In genomic region chr17:19242926-19243325, GRCh38 we compare ENCODE assay signal across 23 cellular contexts. TPM values are rescaled to one million over a fixed set of nuclear protein-coding genes. Genes with fewer than 3 reads are reported as not detected.
DNase-seq lines count a peak whose midpoint lies in the region; ATAC-seq and TF ChIP-seq lines count a peak whose summit lies in the region.
"Had no signal": no experiment of that assay in that cellular context is flagged by ENCODE, and none has a peak within 500 bp of the region (broad histone marks: within the 10 kb centered on the region; RNA-seq: fewer than 3 reads in every experiment).

No MANE protein-coding gene starts in this region.

- no peak overlapping the region for H2AK5ac ChIP-seq in IMR-90 (ENCODE audit: low read depth, low read length)

- no peak overlapping the region for H4K91ac ChIP-seq in IMR-90 (ENCODE audit: insufficient read depth, low read depth, low read length)

- H3K27me3 ChIP-seq in IMR-90 (ENCODE audit: control insufficient read depth, insufficient read depth, low read length) (no peaks in the 10 kb centered on the region), esophagus squamous epithelium (no peaks in the 10 kb centered on the region), smooth muscle cell (ENCODE audit: low read depth) (no peaks in the 10 kb centered on the region), tibial artery (no peaks in the 10 kb centered on the region)
- H3K27me3 ChIP-seq: Peyer's patch, transverse colon had no signal

- H3K4me2 ChIP-seq in IMR-90 (ENCODE audit: low read depth, low read length), result no peak overlapping the region
- peak overlapping the region; percentile 25; the same call in 1 of the 2 replicates for H3K4me2 ChIP-seq in OCI-LY7 (ENCODE audit: low read length)
- no peak overlapping the region for H3K4me2 ChIP-seq in smooth muscle cell

- no peak overlapping the region for H3K56ac ChIP-seq in IMR-90 (ENCODE audit: extremely low read depth, insufficient read depth, low read length)

- H2BK5ac ChIP-seq in IMR-90 (ENCODE audit: low read depth, low read length, poor library complexity, severe bottlenecking), result no peak overlapping the region

- TF ChIP-seq POLR2A in IMR-90 (IDR thresholded peaks at IDR 0.05; ENCODE audit: low read depth, low read length), result no peak
- no peak for TF ChIP-seq POLR2A in esophagus squamous epithelium (IDR thresholded peaks at IDR 0.05)

- H3K79me2 ChIP-seq in OCI-LY7 (ENCODE audit: insufficient read depth, low read depth, low read length) (peaks cover 4% of the 10 kb centered on the region; the same call in 1 of the 2 replicates), smooth muscle cell (ENCODE audit: low read depth) (peaks cover 93% of the 10 kb centered on the region)

- TF ChIP-seq CTCF in IMR-90 (conservative IDR thresholded peaks at IDR 0.05; ENCODE audit: low read depth, low read length) (no peak), OCI-LY7 (conservative IDR thresholded peaks at IDR 0.05; ENCODE audit: low read length) (no peak), esophagus squamous epithelium (IDR thresholded peaks at IDR 0.05) (no peak), smooth muscle cell (IDR thresholded peaks at IDR 0.05; ENCODE audit: borderline replicate concordance, insufficient read depth, poor library complexity, severe bottlenecking) (no peak), tibial artery (IDR thresholded peaks at IDR 0.05) (no peak)

- peaks cover 8% of the 10 kb centered on the region for H3F3A ChIP-seq in smooth muscle cell (ENCODE audit: low read depth)

- H3K9me1 ChIP-seq in IMR-90 (ENCODE audit: insufficient read depth, low read length), result peaks cover 29% of the 10 kb centered on the region

- H3K4ac ChIP-seq in IMR-90 (ENCODE audit: low read depth, low read length), result no peak overlapping the region

- H3K9ac ChIP-seq in IMR-90 (ENCODE audit: low read depth, low read length) (no peak overlapping the region), smooth muscle cell (ENCODE audit: low read depth) (no peak overlapping the region)

- H2AK9ac ChIP-seq in IMR-90 (replicated peaks; ENCODE audit: low read depth, low read length, poor library complexity), result no peak overlapping the region

- H3K36me3 ChIP-seq in IMR-90 (ENCODE audit: control insufficient read depth, insufficient read depth, low read length) (peaks cover 3% of the 10 kb centered on the region), OCI-LY7 (ENCODE audit: insufficient read depth, low read length) (no peaks in the 10 kb centered on the region), esophagus squamous epithelium (peaks cover 0 to 12% (median 0%) of the 10 kb centered on the region in 3 donors), smooth muscle cell (ENCODE audit: low read depth) (no peaks in the 10 kb centered on the region), tibial artery (no peaks in the 10 kb centered on the region)
- H3K36me3 ChIP-seq: Peyer's patch, transverse colon had no signal

- no peak overlapping the region for H3K14ac ChIP-seq in IMR-90 (replicated peaks; ENCODE audit: low read depth, low read length)

- no peak overlapping the region for H3K4me3 Mint-ChIP-seq in activated T-helper 17 cell treated with anti-CD3 and anti-CD28 coated beads, Interleukin-2, amount 50 U/mL, for 72 hours
- H3K4me3 Mint-ChIP-seq: activated naive CD4-positive, alpha-beta T cell treated with anti-CD3 and anti-CD28 coated beads, Interleukin-2, amount 10 ng/mL, durations not matched to agents 7 days and 5 days had no signal

- no peak overlapping the region for H2BK120ac ChIP-seq in IMR-90 (ENCODE audit: low read depth, low read length)

- no peaks in the 10 kb centered on the region for H3K36me3 Mint-ChIP-seq in activated T-helper 17 cell treated with anti-CD3 and anti-CD28 coated beads, Interleukin-2, amount 50 U/mL, for 72 hours (ENCODE audit: low read depth)
- H3K36me3 Mint-ChIP-seq: activated naive CD4-positive, alpha-beta T cell treated with anti-CD3 and anti-CD28 coated beads, Interleukin-2, amount 10 ng/mL, durations not matched to agents 7 days and 5 days; naive B cell had no signal

- H4K20me1 ChIP-seq in IMR-90 (ENCODE audit: insufficient read depth, low read length), result peaks cover 67% of the 10 kb centered on the region
- H4K20me1 ChIP-seq in OCI-LY7 (ENCODE audit: insufficient read depth, low read length), result 0 out of 2 replicates have a peak, but pooled peaks cover 2% of the 10 kb centered on the region
- peaks cover 93% of the 10 kb centered on the region for H4K20me1 ChIP-seq in smooth muscle cell (ENCODE audit: low read depth)

- no peak overlapping the region for H2BK20ac ChIP-seq in IMR-90 (ENCODE audit: low read depth, low read length)

- POLR2A ChIA-PET in IMR-90 (lab: Charles Lee; ENCODE audit: unreplicated experiment), result no interaction called here
- POLR2A ChIA-PET in OCI-LY7 (lab: Charles Lee), result interaction anchor here (0.6 to 0.7 kb wide), 5 partner anchors 64 to 385 kb away, joined by 3 to 4 read pairs (median 3); partner anchors contain the start of genes MAPK7 and PRPSAP2

- BruUV-seq in IMR-90 (replicated peaks; lab: Mats Ljungman, UMichigan), result no TSS peak
- no TSS peak for BruUV-seq in OCI-LY7 (replicated peaks; lab: Mats Ljungman, UMichigan)

- H3K4me1 ChIP-seq in IMR-90 (ENCODE audit: control insufficient read depth, insufficient read depth, low read length) (peaks cover 2% of the 10 kb centered on the region; the same call in 1 of the 2 replicates), OCI-LY7 (ENCODE audit: insufficient read depth, low read length, poor library complexity, severe bottlenecking) (peaks cover 39% of the 10 kb centered on the region), esophagus squamous epithelium (peaks cover 27 to 97% (median 61%) of the 10 kb centered on the region in 3 donors), smooth muscle cell (ENCODE audit: low read depth) (peaks cover 15% of the 10 kb centered on the region), tibial artery (peaks cover 0 to 60% (median 33%) of the 10 kb centered on the region in 4 donors)

- no peaks in the 10 kb centered on the region for H3K4me1 Mint-ChIP-seq in activated T-helper 17 cell treated with anti-CD3 and anti-CD28 coated beads, Interleukin-2, amount 50 U/mL, for 72 hours

- no peak overlapping the region for H4K5ac ChIP-seq in IMR-90 (ENCODE audit: low read depth, low read length)

- no peaks in the 10 kb centered on the region for H3K9me3 Mint-ChIP-seq in activated T-helper 17 cell treated with anti-CD3 and anti-CD28 coated beads, Interleukin-2, amount 50 U/mL, for 72 hours
- H3K9me3 Mint-ChIP-seq: activated naive CD4-positive, alpha-beta T cell treated with anti-CD3 and anti-CD28 coated beads, Interleukin-2, amount 10 ng/mL, durations not matched to agents 7 days and 5 days; naive B cell had no signal

- no peak overlapping the region for H3K27ac Mint-ChIP-seq in activated T-helper 17 cell treated with anti-CD3 and anti-CD28 coated beads, Interleukin-2, amount 50 U/mL, for 72 hours
- H3K27ac Mint-ChIP-seq: activated naive CD4-positive, alpha-beta T cell treated with anti-CD3 and anti-CD28 coated beads, Interleukin-2, amount 10 ng/mL, durations not matched to agents 7 days and 5 days had no signal

- no peak overlapping the region for H3K4me3 ChIP-seq in IMR-90 (ENCODE audit: insufficient read depth, low read depth, low read length)
- H3K4me3 ChIP-seq in OCI-LY7 (ENCODE audit: low read depth, low read length, poor library complexity, severe bottlenecking), result no peak overlapping the region
- H3K4me3 ChIP-seq in esophagus squamous epithelium, result no peak overlapping the region
- H3K4me3 ChIP-seq in smooth muscle cell, result no peak overlapping the region
- H3K4me3 ChIP-seq in tibial artery, result no peak overlapping the region
- H3K4me3 ChIP-seq: Peyer's patch, transverse colon had no signal

- peaks cover 6% of the 10 kb centered on the region for H3K27me3 Mint-ChIP-seq in activated T-helper 17 cell treated with anti-CD3 and anti-CD28 coated beads, Interleukin-2, amount 50 U/mL, for 72 hours
- H3K27me3 Mint-ChIP-seq: naive B cell had no signal

- intact Hi-C loops in IMR-90 (cut with micrococcal nuclease), result no loop called here
- intact Hi-C loops in OCI-LY7 (cut with micrococcal nuclease; ENCODE audit: unreplicated experiment), result no loop called here
- intact Hi-C loops in esophagus squamous epithelium (cut with DNase I), result no loop called here
- intact Hi-C loops in tibial artery (cut with DNase I; ENCODE audit: low total_unique reads), result no loop called here

- DNase-seq in IMR-90, result no peak
- peak; percentile 65 for DNase-seq in OCI-LY7 (ENCODE audit: low spot score)
- DNase-seq in esophagus squamous epithelium (lab: John Stamatoyannopoulos, UW), result no peak
- no peak for DNase-seq in smooth muscle cell (lab: John Stamatoyannopoulos, UW; ENCODE audit: unreplicated experiment)
- no peak for DNase-seq in stimulated activated CD4-positive, alpha-beta T cell treated with anti-CD3 and anti-CD28 coated beads, Interleukin-12 subunit alpha, Interleukin-12 subunit beta, amount 100 ng/mL, for 4 hours
- DNase-seq in tibial artery, result no peak
- DNase-seq: activated CD4-positive, alpha-beta T cell treated with anti-CD3 and anti-CD28 coated beads for 4 hours; activated naive CD4-positive, alpha-beta T cell treated with anti-CD3 and anti-CD28 coated beads, Interleukin-2, amount 10 ng/mL, durations not matched to agents 7 days and 5 days; activated T-cell treated with anti-CD3 and anti-CD28 coated beads, Interleukin-2, amount 50 U/mL, for 48 hours; amniotic stem cell; HCEC 1CT; kidney glomerular epithelial cell; naive B cell; NCI-H1092 treated with DMSO at 0.1 percent for 48 hours; NCI-H2029; NCI-H510A; occipital lobe; stimulated activated naive CD4-positive, alpha-beta T cell treated with Interleukin-2 at 50 U/mL for 16 hours; transverse colon had no signal

- no peaks in the 10 kb centered on the region for H3K9me3 ChIP-seq in IMR-90 (ENCODE audit: control insufficient read depth, insufficient read depth, low read length)
- H3K9me3 ChIP-seq in OCI-LY7 (ENCODE audit: low read length), result no peaks in the 10 kb centered on the region
- no peaks in the 10 kb centered on the region for H3K9me3 ChIP-seq in esophagus squamous epithelium
- H3K9me3 ChIP-seq in smooth muscle cell (replicated peaks; ENCODE audit: low read depth), result no peaks in the 10 kb centered on the region
- H3K9me3 ChIP-seq in tibial artery, result no peaks in the 10 kb centered on the region
- H3K9me3 ChIP-seq: Peyer's patch, transverse colon had no signal

- H3K9me2 ChIP-seq in OCI-LY7 (ENCODE audit: insufficient read depth, low read length), result no peaks in the 10 kb centered on the region

- no CpG with 5 or more reads among the region's 7 CpGs for WGBS in IMR-90 (ENCODE audit: extremely low coverage in 2 of 2, insufficient read length in 1 of 2), 2 experiments
- WGBS in esophagus squamous epithelium, 2 donors, result 62 to 63% methylated on average over 7 of the region's 7 CpGs
- 90% methylated on average over 7 of the region's 7 CpGs for WGBS in smooth muscle cell (ENCODE audit: low lambda C conversion rate)

- H3K27ac ChIP-seq in IMR-90 (ENCODE audit: insufficient read depth, low read length) (no peak overlapping the region), OCI-LY7 (ENCODE audit: low read depth, low read length, poor library complexity, severe bottlenecking) (peak overlapping the region; percentile 19), esophagus squamous epithelium (peak overlapping the region; percentile 54 to 92 (median 80)), smooth muscle cell (ENCODE audit: low read depth) (peak overlapping the region; percentile 54), tibial artery (no peak overlapping the region)
- H3K27ac ChIP-seq: Peyer's patch, transverse colon had no signal

- peak overlapping the region; percentile 7; the same call in 1 of the 2 replicates for H3K23ac ChIP-seq in IMR-90 (ENCODE audit: low read depth, low read length)

- CTCF ChIA-PET in IMR-90 (lab: Yijun Ruan, JAX) (no interaction called here), OCI-LY7 (lab: Charles Lee; ENCODE audit: unreplicated experiment) (no interaction called here)

- ATAC-seq in IMR-90 (ENCODE audit: low read depth), result no peak
- ATAC-seq in HG02759 (IDR thresholded peaks at IDR 0.05; ENCODE audit: unreplicated experiment), result no peak
- no peak for ATAC-seq in activated T-helper 17 cell treated with anti-CD3 and anti-CD28 coated beads, Interleukin-2, amount 50 U/mL, for 72 hours (replicated peaks)
- ATAC-seq: HepG2 had no signal

- no peak overlapping the region for H4K8ac ChIP-seq in IMR-90 (ENCODE audit: low read depth in 2 of 2, low read length in 2 of 2)

- H2AFZ ChIP-seq in IMR-90 (replicated peaks; ENCODE audit: low read length, poor library complexity), result no peak overlapping the region
- H2AFZ ChIP-seq in OCI-LY7 (ENCODE audit: low read length), result peak overlapping the region; percentile 18; the same call in 1 of the 2 replicates
- H2AFZ ChIP-seq in smooth muscle cell (ENCODE audit: low read depth), result no peak overlapping the region

- dilution Hi-C loops in IMR-90 (cut with HindIII; ENCODE audit: low sequenced_read_pairs, unreplicated experiment), result no loop called here

- H3K79me1 ChIP-seq in IMR-90 (ENCODE audit: low read depth in 1 of 2, low read length in 2 of 2), result peaks cover 29 to 90% of the 10 kb centered on the region in 2 experiments

- TF ChIP-seq RAD21 in IMR-90 (IDR thresholded peaks at IDR 0.05; ENCODE audit: low read length), result no peak

- H3K18ac ChIP-seq in IMR-90 (ENCODE audit: low read depth, low read length), result no peak overlapping the region

- in situ Hi-C loops in IMR-90 (cut with MboI; ENCODE audit: low sequenced_read_pairs), result no loop called here

- no peak overlapping the region for H2BK15ac ChIP-seq in IMR-90 (ENCODE audit: low read depth, low read length)

RNA-seq across cellular contexts. Expression of gene EPN2, which starts 5.8 kb away (rescaled TPM):
- total RNA-seq in IMR-90 (2012; rRNA removed), result 14.9 and 19.4 TPM in 2 replicates
- polyA plus RNA-seq in IMR-90 (2012; rRNA removed), result 25.3 and 28.0 TPM in 2 replicates
- polyA plus RNA-seq in IMR-90 (2012; cell fraction: cytosol; rRNA removed), result 23.7 and 47.8 TPM in 2 replicates
- 84.7 and 99.7 TPM in 2 replicates for polyA plus RNA-seq in IMR-90 (2012; cell fraction: nucleus; rRNA removed; ENCODE audit: low replicate concordance)
- 20.1 and 28.8 TPM in 2 replicates for total RNA-seq in OCI-LY7 (2014; rRNA removed; shearing (Covaris generic))
- total RNA-seq in OCI-LY7 (2022), result 20.4 and 25.0 TPM in 2 replicates
- 10 to 100 TPM; 24.2 to 61.4 (median 56.1) TPM for total RNA-seq in esophagus squamous epithelium
- 27.6 and 35.4 TPM in 2 replicates for total RNA-seq in smooth muscle cell
- 46.7 and 61.2 TPM in 2 replicates for polyA plus RNA-seq in smooth muscle cell
- total RNA-seq in activated T-helper 17 cell treated with anti-CD3 and anti-CD28 coated beads, Interleukin-2, amount 50 U/mL, for 72 hours, result 10 to 100 TPM in 1 of 2 donors, 1 to 10 TPM in 1; 8.4 to 13.4 TPM

Comparison
In these comparisons a context has a peak if more than half of its experiments do, and no peak if none do; other contexts are left out.
1. H3K27ac ChIP-seq: peak in OCI-LY7 (single experiment), esophagus squamous epithelium (4 of 4) and smooth muscle cell (single experiment); none in IMR-90 (single experiment) and tibial artery (0 of 2).